9 cellular contexts compared by ENCODE assay signal in genomic region chrX:21926527-21927278, GRCh38. TPM values are rescaled to one million over a fixed set of nuclear protein-coding genes. Genes with fewer than 3 reads are reported as not detected.
DNase-seq lines count a peak whose midpoint lies in the region; ATAC-seq, FAIRE-seq and TF ChIP-seq lines count a peak whose summit lies in the region.
"Had no signal": no experiment of that assay in that cellular context is flagged by ENCODE, and none has a peak within 500 bp of the region (broad histone marks: within the 10 kb centered on the region; RNA-seq: fewer than 3 reads in every experiment).

No MANE protein-coding gene starts in this region.

- peak overlapping the region; percentile 61 for H3K9ac ChIP-seq in SK-N-MC (ENCODE audit: insufficient read length)

- peak overlapping the region; percentile 58 for H3K4me3 ChIP-seq in SK-N-MC
- H3K4me3 ChIP-seq in upper lobe of right lung: peak overlapping the region; percentile 23

- TF ChIP-seq CTCF in upper lobe of right lung (IDR thresholded peaks at IDR 0.05) (no peak), GM10266 (IDR thresholded peaks at IDR 0.05; ENCODE audit: control insufficient read depth, insufficient read depth, low read depth, missing control alignments) (no peak)

- no peak for TF ChIP-seq POLR2A in GM12891 (IDR thresholded peaks at IDR 0.05; ENCODE audit: low read depth, low read length)

- H3K27ac ChIP-seq in SK-N-MC (peak overlapping the region; percentile 91), upper lobe of right lung (peak overlapping the region; percentile 51)
- H3K27ac ChIP-seq: VCaP had no signal

- FAIRE-seq in GM12891 (lab: Jason Lieb, UNC): peak; percentile 87

- H3K9me3 ChIP-seq in SK-N-MC (ENCODE audit: low read depth, low read length) (no peaks in the 10 kb centered on the region), upper lobe of right lung (no peaks in the 10 kb centered on the region)

- DNase-seq in GM12891 (ENCODE audit: insufficient read length, low spot score) (no peak), SK-N-MC (ENCODE audit: low read depth, low spot score) (no peak), glomerular endothelial cell (ENCODE audit: extremely low read depth, low read depth, low spot score) (peak; percentile 95), upper lobe of right lung (no peak), GM10266 (ENCODE audit: extremely low spot score) (no peak), NCI-H1092 treated with DMSO at 0.1 percent for 48 hours (lab: John Stamatoyannopoulos, UW) (no peak)
- DNase-seq in stimulated activated CD4-positive, alpha-beta T cell treated with anti-CD3 and anti-CD28 coated beads, Interleukin-12 subunit alpha, Interleukin-12 subunit beta, amount 100 ng/mL, for 4 hours: no peak

- H3K27me3 ChIP-seq in upper lobe of right lung: no peaks in the 10 kb centered on the region

- no peaks in the 10 kb centered on the region for H3K36me3 ChIP-seq in SK-N-MC (ENCODE audit: insufficient read depth, low read length)
- H3K36me3 ChIP-seq in upper lobe of right lung: no peaks in the 10 kb centered on the region

- ATAC-seq in HG02885 (IDR thresholded peaks at IDR 0.05; ENCODE audit: poor library complexity, unreplicated experiment): peak; percentile 91
- no peak for ATAC-seq in upper lobe of right lung

- intact Hi-C loops in upper lobe of right lung (cut with DNase I): no loop called here

- no peaks in the 10 kb centered on the region for H3K4me1 ChIP-seq in upper lobe of right lung

TF ChIP-seq in GM12891, 5 proteins besides CTCF, POLR2A, EP300 and RAD21:
- no peak for TF ChIP-seq POU2F2 (IDR thresholded peaks at IDR 0.05; ENCODE audit: low read depth, low read length)
- TF ChIP-seq PAX5 (IDR thresholded peaks at IDR 0.05; ENCODE audit: insufficient read depth, low read length, severe bottlenecking): no peak
- no peak for TF ChIP-seq POLR2AphosphoS5 (IDR thresholded peaks at IDR 0.05; ENCODE audit: low read depth, low read length)
- TF ChIP-seq TAF1 (IDR thresholded peaks at IDR 0.05; ENCODE audit: low read depth, low read length): no peak
- TF ChIP-seq SPI1 (IDR thresholded peaks at IDR 0.05; ENCODE audit: low read depth, low read length): no peak

RNA-seq across cellular contexts. Expression of gene SMS, which starts 13.8 kb away (rescaled TPM):
- polyA plus RNA-seq in GM12891 (2012; ENCODE audit: low read depth, missing spikeins): 86.2 TPM
- total RNA-seq in glomerular endothelial cell (74.2 and 120 TPM in 2 replicates), upper lobe of right lung (53.4 TPM)
